22 cellular contexts compared by ENCODE assay signal in genomic region chr1:219443763-219444162, GRCh38.
DNase-seq lines count a peak whose midpoint lies in the region; ATAC-seq, FAIRE-seq and TF ChIP-seq lines count a peak whose summit lies in the region.
"Had no signal": no experiment of that assay in that cellular context is flagged by ENCODE, and none has a peak within 500 bp of the region (broad histone marks: within the 10 kb centered on the region; RNA-seq: fewer than 3 reads in every experiment).

No MANE protein-coding gene starts in this region.

- CTCF ChIA-PET in activated CD8-positive, alpha-beta T cell treated with anti-CD3 and anti-CD28 coated beads, Interleukin-2, amount 10 ng/mL, durations not matched to agents 7 days and 5 days (lab: Charles Lee), result no interaction called here

- no peak for ATAC-seq in activated CD8-positive, alpha-beta T cell treated with anti-CD3 and anti-CD28 coated beads, Interleukin-2, amount 10 ng/mL, durations not matched to agents 7 days and 5 days
- no peak for ATAC-seq in pancreas
- no peak for ATAC-seq in activated naive CD8-positive, alpha-beta T cell treated with anti-CD3 and anti-CD28 coated beads, Interleukin-2, amount 50 U/mL, for 24 hours
- ATAC-seq: GM12878, HepG2 had no signal

- H3K27me3 ChIP-seq in smooth muscle cell (ENCODE audit: low read depth) (no peaks in the 10 kb centered on the region), pancreas (no peaks in the 10 kb centered on the region)
- H3K27me3 ChIP-seq: SJSA1 had no signal

- DNase-seq in ELR (ENCODE audit: low read depth), result peak; percentile 68
- peak; percentile 79 for DNase-seq in M059J (ENCODE audit: low read depth)
- peak; percentile 17 for DNase-seq in amniotic epithelial cell (ENCODE audit: low read depth)
- DNase-seq in smooth muscle cell (lab: John Stamatoyannopoulos, UW; ENCODE audit: unreplicated experiment), result no peak
- no peak for DNase-seq in activated CD8-positive, alpha-beta T cell treated with anti-CD3 and anti-CD28 coated beads, Interleukin-2, amount 10 ng/mL, durations not matched to agents 7 days and 5 days
- no peak for DNase-seq in pancreas
- DNase-seq in cortex of kidney (lab: John Stamatoyannopoulos, UW), result no peak
- no peak for DNase-seq in activated naive CD8-positive, alpha-beta T cell treated with anti-CD3 and anti-CD28 coated beads, Interleukin-2, amount 50 U/mL, for 24 hours
- DNase-seq: AML-193, GOT3, KG1, NCI-H1436, NCI-H1930, NCI-H524, NCI-H82, PC-9, SW 1271 had no signal

- POLR2A ChIA-PET in activated CD8-positive, alpha-beta T cell treated with anti-CD3 and anti-CD28 coated beads, Interleukin-2, amount 10 ng/mL, durations not matched to agents 7 days and 5 days (lab: Charles Lee), result no interaction called here

- no peak overlapping the region for H3K4me3 ChIP-seq in smooth muscle cell
- H3K4me3 ChIP-seq in pancreas, result no peak overlapping the region
- H3K4me3 ChIP-seq: GM12878, PC-9, SJSA1 had no signal

- intact Hi-C loops in pancreas (cut with DNase I), result no loop called here

- H3K4me1 ChIP-seq in smooth muscle cell (ENCODE audit: low read depth) (no peaks in the 10 kb centered on the region), pancreas (peaks cover 0 to 5% (median 4%) of the 10 kb centered on the region in 3 donors)
- H3K4me1 ChIP-seq: SJSA1 had no signal

- no peak for FAIRE-seq in pancreas (lab: Jason Lieb, UNC)
- FAIRE-seq: D721Med, GM12878, HepG2 had no signal

- peaks cover 10% of the 10 kb centered on the region for H3F3A ChIP-seq in smooth muscle cell (ENCODE audit: low read depth)

- H3K4me2 ChIP-seq in smooth muscle cell, result no peak overlapping the region
- H3K4me2 ChIP-seq: PC-9 had no signal

- H3K36me3 Mint-ChIP-seq in activated CD8-positive, alpha-beta T cell treated with anti-CD3 and anti-CD28 coated beads, Interleukin-2, amount 10 ng/mL, durations not matched to agents 7 days and 5 days (ENCODE audit: low read depth), result no peaks in the 10 kb centered on the region
- no peaks in the 10 kb centered on the region for H3K36me3 Mint-ChIP-seq in activated naive CD8-positive, alpha-beta T cell treated with anti-CD3 and anti-CD28 coated beads, Interleukin-2, amount 50 U/mL, for 24 hours (ENCODE audit: low read depth)

- H3K36me3 ChIP-seq in smooth muscle cell (ENCODE audit: low read depth) (no peaks in the 10 kb centered on the region), pancreas (no peaks in the 10 kb centered on the region)
- H3K36me3 ChIP-seq: SJSA1 had no signal

- H3K9me3 ChIP-seq in smooth muscle cell (replicated peaks; ENCODE audit: low read depth) (no peaks in the 10 kb centered on the region), pancreas (no peaks in the 10 kb centered on the region)
- H3K9me3 ChIP-seq: SJSA1 had no signal

- 55% methylated on average over 2 of the region's 2 CpGs for WGBS in smooth muscle cell (ENCODE audit: low lambda C conversion rate)
- WGBS in pancreas, 2 donors, result 86 to 96% methylated on average over 2 of the region's 2 CpGs

- H2AFZ ChIP-seq in smooth muscle cell (ENCODE audit: low read depth), result no peak overlapping the region
- H2AFZ ChIP-seq: PC-9 had no signal

- H3K9me3 Mint-ChIP-seq in activated CD8-positive, alpha-beta T cell treated with anti-CD3 and anti-CD28 coated beads, Interleukin-2, amount 10 ng/mL, durations not matched to agents 7 days and 5 days (ENCODE audit: insufficient read depth), result no peaks in the 10 kb centered on the region
- no peaks in the 10 kb centered on the region for H3K9me3 Mint-ChIP-seq in activated naive CD8-positive, alpha-beta T cell treated with anti-CD3 and anti-CD28 coated beads, Interleukin-2, amount 50 U/mL, for 24 hours

- H4K20me1 ChIP-seq in smooth muscle cell (ENCODE audit: low read depth), result no peaks in the 10 kb centered on the region

- no peaks in the 10 kb centered on the region for H3K79me2 ChIP-seq in smooth muscle cell (ENCODE audit: low read depth)

- H3K27me3 Mint-ChIP-seq in activated CD8-positive, alpha-beta T cell treated with anti-CD3 and anti-CD28 coated beads, Interleukin-2, amount 10 ng/mL, durations not matched to agents 7 days and 5 days (ENCODE audit: low read depth), result no peaks in the 10 kb centered on the region
- peaks cover 3% of the 10 kb centered on the region for H3K27me3 Mint-ChIP-seq in activated naive CD8-positive, alpha-beta T cell treated with anti-CD3 and anti-CD28 coated beads, Interleukin-2, amount 50 U/mL, for 24 hours

- H3K9ac ChIP-seq in smooth muscle cell (ENCODE audit: low read depth), result no peak overlapping the region

- H3K4me3 Mint-ChIP-seq in activated CD8-positive, alpha-beta T cell treated with anti-CD3 and anti-CD28 coated beads, Interleukin-2, amount 10 ng/mL, durations not matched to agents 7 days and 5 days, result no peak overlapping the region
- H3K4me3 Mint-ChIP-seq in activated naive CD8-positive, alpha-beta T cell treated with anti-CD3 and anti-CD28 coated beads, Interleukin-2, amount 50 U/mL, for 24 hours, result no peak overlapping the region

- no peak for TF ChIP-seq CTCF in smooth muscle cell (IDR thresholded peaks at IDR 0.05; ENCODE audit: borderline replicate concordance, insufficient read depth, poor library complexity, severe bottlenecking)
- TF ChIP-seq CTCF in pancreas (IDR thresholded peaks at IDR 0.05), result no peak

- no peaks in the 10 kb centered on the region for H3K4me1 Mint-ChIP-seq in activated CD8-positive, alpha-beta T cell treated with anti-CD3 and anti-CD28 coated beads, Interleukin-2, amount 10 ng/mL, durations not matched to agents 7 days and 5 days (ENCODE audit: low read depth)
- H3K4me1 Mint-ChIP-seq in activated naive CD8-positive, alpha-beta T cell treated with anti-CD3 and anti-CD28 coated beads, Interleukin-2, amount 50 U/mL, for 24 hours, result no peaks in the 10 kb centered on the region

- H3K27ac ChIP-seq in smooth muscle cell (ENCODE audit: low read depth) (peak overlapping the region; percentile 7), pancreas (no peak overlapping the region)
- H3K27ac ChIP-seq: C4-2B, PC-9, SJSA1 had no signal

- H3K27ac Mint-ChIP-seq in activated CD8-positive, alpha-beta T cell treated with anti-CD3 and anti-CD28 coated beads, Interleukin-2, amount 10 ng/mL, durations not matched to agents 7 days and 5 days, result no peak overlapping the region
- H3K27ac Mint-ChIP-seq in activated naive CD8-positive, alpha-beta T cell treated with anti-CD3 and anti-CD28 coated beads, Interleukin-2, amount 50 U/mL, for 24 hours, result no peak overlapping the region

Comparison
In these comparisons a context has a peak if more than half of its experiments do, and no peak if none do; other contexts are left out.
1. DNase-seq: peak in ELR (single experiment), M059J (single experiment) and amniotic epithelial cell (single experiment); none in smooth muscle cell (single experiment), activated CD8-positive, alpha-beta T cell treated with anti-CD3 and anti-CD28 coated beads, Interleukin-2, amount 10 ng/mL, durations not matched to agents 7 days and 5 days (single experiment), pancreas (0 of 6), cortex of kidney (single experiment) and activated naive CD8-positive, alpha-beta T cell treated with anti-CD3 and anti-CD28 coated beads, Interleukin-2, amount 50 U/mL, for 24 hours (single experiment).